Comparison of ENCODE assay signal across 18 cellular contexts in genomic region chr1:162944974-162945639, GRCh38.
"Had no signal": no experiment of that assay in that cellular context is flagged by ENCODE, and none has a peak within 500 bp of the region (broad histone marks: within the 10 kb centered on the region; RNA-seq: fewer than 3 reads in every experiment).

No MANE protein-coding gene starts in this region.

- H3K4me2 ChIP-seq: neural progenitor cell had no signal

- DNase-seq: activated CD4-positive, alpha-beta T cell treated with anti-CD3 and anti-CD28 coated beads for 48 hours; activated CD8-positive, alpha-beta memory T cell treated with anti-CD3 and anti-CD28 coated beads, Interleukin-2, amount 50 U/mL, for 4 hours; activated CD8-positive, alpha-beta T cell treated with anti-CD3 and anti-CD28 coated beads, Interleukin-2, amount 10 ng/mL, durations not matched to agents 7 days and 5 days; activated effector memory CD4-positive, alpha-beta T cell treated with anti-CD3 and anti-CD28 coated beads, Interleukin-2, amount 50 U/mL, for 16 hours; activated T-cell treated with anti-CD3 and anti-CD28 coated beads, Interleukin-2, amount 50 U/mL, for 48 hours; erythroblast; islet precursor cell; left lung; mammary epithelial cell; naive B cell; spleen; testis; upper lobe of left lung had no signal

- H3K27ac ChIP-seq: gastroesophageal sphincter, left lung, neural progenitor cell, spleen, testis, upper lobe of left lung had no signal

- H3K36me3 ChIP-seq: gastroesophageal sphincter, left lung, neural progenitor cell, spleen, upper lobe of left lung had no signal

- H3K4me3 ChIP-seq: gastroesophageal sphincter, left lung, neural progenitor cell, spleen, testis, upper lobe of left lung had no signal

- H3K9ac ChIP-seq: neural progenitor cell had no signal

- H3K27me3 ChIP-seq: gastroesophageal sphincter, left lung, neural progenitor cell, testis, upper lobe of left lung had no signal

- ATAC-seq: activated CD8-positive, alpha-beta T cell treated with anti-CD3 and anti-CD28 coated beads, Interleukin-2, amount 10 ng/mL, durations not matched to agents 7 days and 5 days; activated naive CD4-positive, alpha-beta T cell treated with anti-CD3 and anti-CD28 coated beads, Interleukin-2, amount 50 U/mL, for 72 hours; gastroesophageal sphincter; left lung; sciatic nerve; WTC11 had no signal

- H3K9me3 ChIP-seq: gastroesophageal sphincter, left lung, spleen, testis, upper lobe of left lung had no signal

- H3K4me1 ChIP-seq: left lung, spleen, testis, upper lobe of left lung had no signal
